ENCODE assay signal across 8 cellular contexts in genomic region chr16:67431805-67432476, GRCh38. TPM values are rescaled to one million over a fixed set of nuclear protein-coding genes. Genes with fewer than 3 reads are reported as not detected.
DNase-seq lines count a peak whose midpoint lies in the region; FAIRE-seq and TF ChIP-seq lines count a peak whose summit lies in the region.

No MANE protein-coding gene starts in this region.

- TF ChIP-seq CTCF in mammary epithelial cell (conservative IDR thresholded peaks at IDR 0.05 in 1 of 2, IDR thresholded peaks at IDR 0.05 in 1 of 2; ENCODE audit: extremely low read depth in 1 of 2, insufficient read depth in 1 of 2, low read depth in 1 of 2, low read length in 2 of 2) (no peak), nephron (IDR thresholded peaks at IDR 0.05; ENCODE audit: unreplicated experiment in 3 of 3) (no peak), D721Med (IDR thresholded peaks at IDR 0.05; ENCODE audit: insufficient read depth, missing control alignments) (no peak)

- H3K4me1 ChIP-seq in BLaER1 (peaks cover 24% of the 10 kb centered on the region), HUES64 (ENCODE audit: insufficient read depth, low read length) (peaks cover 26% of the 10 kb centered on the region), mammary epithelial cell (ENCODE audit: insufficient read depth, low read length) (peaks cover 13% of the 10 kb centered on the region)

- intact Hi-C loops in mammary epithelial cell (cut with micrococcal nuclease) = no loop called here

- no peak for DNase-seq in mammary epithelial cell
- DNase-seq in pons (ENCODE audit: low spot score) = no peak
- no peak for DNase-seq in activated CD8-positive, alpha-beta memory T cell treated with anti-CD3 and anti-CD28 coated beads for 24 hours
- no peak for DNase-seq in D721Med (ENCODE audit: insufficient read length, low spot score)
- no peak for DNase-seq in activated CD4-positive, alpha-beta T cell treated with anti-CD3 and anti-CD28 coated beads for 48 hours

- CTCF ChIA-PET in mammary epithelial cell (lab: Charles Lee; ENCODE audit: low non-redundant PET) = interaction anchor here (0.6 kb wide), 2 partner anchors 169 to 240 kb away, joined by 3 to 8 read pairs; no protein-coding TSS in a partner anchor

- peaks cover 35% of the 10 kb centered on the region for H3K27me3 Mint-ChIP-seq in nephron (ENCODE audit: low read depth)

- peak overlapping the region; percentile 78 for H2AFZ ChIP-seq in mammary epithelial cell (ENCODE audit: low read depth, low read length)

- H3K4me3 Mint-ChIP-seq in nephron = peak overlapping the region; percentile 71 to 84 (median 83)

- dilution Hi-C loops in mammary epithelial cell (cut with HindIII; ENCODE audit: low sequenced_read_pairs) = no loop called here

- H3K4me3 ChIP-seq in BLaER1 = 0 out of 2 replicates have a peak overlapping the region, but pooled peaks have one; percentile 61
- peak overlapping the region; percentile 93 for H3K4me3 ChIP-seq in HUES64 (ENCODE audit: low read length)
- peak overlapping the region in 1 of 3 experiments; percentile 41 for H3K4me3 ChIP-seq in mammary epithelial cell (replicated peaks in 1 of 3; ENCODE audit: insufficient read depth in 1 of 3, low read depth in 2 of 3, low read length in 3 of 3)

- BruUV-seq in mammary epithelial cell (replicated peaks; lab: Mats Ljungman, UMichigan) = no TSS peak

- H3K27me3 ChIP-seq in BLaER1 (peaks cover 63% of the 10 kb centered on the region), HUES64 (ENCODE audit: insufficient read depth, low read length) (peaks cover 35% of the 10 kb centered on the region), mammary epithelial cell (ENCODE audit: insufficient read depth, low read length) (peaks cover 2% of the 10 kb centered on the region)

- no peak overlapping the region for H3K27ac ChIP-seq in BLaER1
- H3K27ac ChIP-seq in HUES64 (ENCODE audit: low read depth, low read length) = peak overlapping the region; percentile 65
- H3K27ac ChIP-seq in mammary epithelial cell (ENCODE audit: insufficient read depth, low read depth, low read length) = no peak overlapping the region

- H3K9me3 Mint-ChIP-seq in nephron = no peaks in the 10 kb centered on the region

- no peaks in the 10 kb centered on the region for H3K79me2 ChIP-seq in mammary epithelial cell (ENCODE audit: insufficient read depth, low read length)

- FAIRE-seq in D721Med (lab: Jason Lieb, UNC) = no peak

- peak overlapping the region; percentile 73 to 89 (median 76) for H3K27ac Mint-ChIP-seq in nephron

- peaks cover 6% of the 10 kb centered on the region; the same call in 1 of the 2 replicates for H3K36me3 ChIP-seq in BLaER1
- H3K36me3 ChIP-seq in HUES64 (ENCODE audit: insufficient read depth, low read length) = 0 out of 2 replicates have a peak, but pooled peaks cover 1% of the 10 kb centered on the region
- H3K36me3 ChIP-seq in mammary epithelial cell (ENCODE audit: insufficient read depth, low read length) = no peaks in the 10 kb centered on the region

- H4K20me1 ChIP-seq in BLaER1 = peaks cover 50% of the 10 kb centered on the region
- no peaks in the 10 kb centered on the region for H4K20me1 ChIP-seq in mammary epithelial cell (ENCODE audit: insufficient read depth, low read length)

- H3K9ac ChIP-seq in BLaER1 (no peak overlapping the region), HUES64 (ENCODE audit: low read depth, low read length) (peak overlapping the region; percentile 84), mammary epithelial cell (ENCODE audit: insufficient read depth, low read length) (no peak overlapping the region)

- H3K9me3 ChIP-seq in BLaER1 (no peaks in the 10 kb centered on the region), HUES64 (ENCODE audit: insufficient read depth, low read depth, low read length) (no peaks in the 10 kb centered on the region), mammary epithelial cell (replicated peaks; ENCODE audit: insufficient read depth, low read length) (no peaks in the 10 kb centered on the region)

- peaks cover 5% of the 10 kb centered on the region for H3K36me3 Mint-ChIP-seq in nephron (ENCODE audit: low read depth)

- 16% methylated on average over 11 of the region's 12 CpGs for WGBS in HUES64
- WGBS in mammary epithelial cell (ENCODE audit: low coverage, missing lambda C conversion rate) = 75% methylated on average over 7 of the region's 12 CpGs

- peaks cover 23% of the 10 kb centered on the region for H3K4me1 Mint-ChIP-seq in nephron

- H3K4me2 ChIP-seq in BLaER1 (peak overlapping the region; percentile 71), mammary epithelial cell (ENCODE audit: insufficient read depth, low read depth, low read length) (peak overlapping the region; percentile 96)

- in situ Hi-C loops in mammary epithelial cell (cut with MboI; ENCODE audit: low sequenced_read_pairs in 2 of 2) = no loop called here

RNA-seq across cellular contexts. Expression of gene HSD11B2, which starts 1.0 kb away (rescaled TPM):
- polyA plus RNA-seq in HUES64 (2013, experiment 1 of 2) = 17.2 TPM
- 18.0 TPM for polyA plus RNA-seq in HUES64 (2013, experiment 2 of 2)
- 1 to 10 TPM in 1 of 2 donors, under 1 TPM in 1; 0.56 to 1.8 TPM for total RNA-seq in mammary epithelial cell
- polyA plus RNA-seq in mammary epithelial cell = 1.00 TPM
- not detected for polyA minus RNA-seq in mammary epithelial cell

RNA-seq across cellular contexts. Expression of gene ZDHHC1, which starts 15.7 kb away (rescaled TPM):
- 1.4 TPM for polyA plus RNA-seq in HUES64 (2013, experiment 1 of 2)
- polyA plus RNA-seq in HUES64 (2013, experiment 2 of 2) = 3.0 TPM
- total RNA-seq in mammary epithelial cell = 1 to 10 TPM; 5.3 to 6.3 TPM
- 2.4 TPM for polyA plus RNA-seq in mammary epithelial cell
- 0.88 TPM for polyA minus RNA-seq in mammary epithelial cell

RNA-seq across cellular contexts. Expression of gene TPPP3, which starts 38.6 kb away (rescaled TPM):
- polyA plus RNA-seq in HUES64 (2013, experiment 1 of 2) = 0.80 TPM
- 1.3 TPM for polyA plus RNA-seq in HUES64 (2013, experiment 2 of 2)
- not detected for total RNA-seq in mammary epithelial cell
- polyA plus RNA-seq in mammary epithelial cell = 0.14 TPM
- not detected for polyA minus RNA-seq in mammary epithelial cell

RNA-seq across cellular contexts. Expression of gene ATP6V0D1, which starts 49.0 kb away (rescaled TPM):
- 49.9 TPM for polyA plus RNA-seq in HUES64 (2013, experiment 1 of 2)
- 45.5 TPM for polyA plus RNA-seq in HUES64 (2013, experiment 2 of 2)
- 100 to 1,000 TPM in 1 of 2 donors, 10 to 100 TPM in 1; 93.3 to 124 TPM for total RNA-seq in mammary epithelial cell
- 268 TPM for polyA plus RNA-seq in mammary epithelial cell
- 279 TPM for polyA minus RNA-seq in mammary epithelial cell

RNA-seq across cellular contexts. Expression of gene AGRP, which starts 51.4 kb away (rescaled TPM):
- polyA plus RNA-seq in HUES64 (2013, experiment 1 of 2) = not detected
- not detected for polyA plus RNA-seq in HUES64 (2013, experiment 2 of 2)
- not detected for total RNA-seq in mammary epithelial cell
- not detected for polyA plus RNA-seq in mammary epithelial cell
- polyA minus RNA-seq in mammary epithelial cell = not detected
